In the genomic region with DNA sequence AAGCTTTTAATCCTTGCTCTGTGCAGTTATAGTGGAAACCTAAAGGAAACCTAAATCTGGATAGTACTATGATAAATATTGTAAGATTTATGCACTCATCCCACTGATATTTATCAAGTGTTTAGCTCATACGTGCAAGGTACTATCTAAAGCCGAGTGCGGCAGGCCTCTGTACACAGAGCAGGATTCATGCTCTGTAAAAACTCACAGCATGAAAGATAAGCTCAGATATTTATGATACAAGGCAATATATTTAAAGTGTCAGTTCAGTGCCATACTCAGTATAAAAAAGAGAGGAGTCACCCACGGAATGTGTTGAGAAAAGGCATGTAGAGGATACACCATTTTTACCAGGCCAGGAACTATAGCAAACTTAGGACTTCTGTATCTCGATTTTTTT, we compare ENCODE assay signal across 1 cellular context.
TF ChIP-seq lines count a peak whose summit lies in the region.

No MANE protein-coding gene starts in this region.

TF ChIP-seq in K562, 482 proteins besides CTCF, POLR2A, EP300 and RAD21 (continued from another document):
- TF ChIP-seq, protein P1, sequence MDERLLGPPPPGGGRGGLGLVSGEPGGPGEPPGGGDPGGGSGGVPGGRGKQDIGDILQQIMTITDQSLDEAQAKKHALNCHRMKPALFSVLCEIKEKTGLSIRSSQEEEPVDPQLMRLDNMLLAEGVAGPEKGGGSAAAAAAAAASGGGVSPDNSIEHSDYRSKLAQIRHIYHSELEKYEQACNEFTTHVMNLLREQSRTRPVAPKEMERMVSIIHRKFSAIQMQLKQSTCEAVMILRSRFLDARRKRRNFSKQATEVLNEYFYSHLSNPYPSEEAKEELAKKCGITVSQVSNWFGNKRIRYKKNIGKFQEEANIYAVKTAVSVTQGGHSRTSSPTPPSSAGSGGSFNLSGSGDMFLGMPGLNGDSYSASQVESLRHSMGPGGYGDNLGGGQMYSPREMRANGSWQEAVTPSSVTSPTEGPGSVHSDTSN (CRISPR knock-in tag; IDR thresholded peaks at IDR 0.05; ENCODE audit: low read depth) = no peak
- TF ChIP-seq, protein P1 (tag; conservative IDR thresholded peaks at IDR 0.05; ENCODE audit: low read depth) = peak; percentile 44
- TF ChIP-seq CSDE1 (IDR thresholded peaks at IDR 0.05) (no peak), MCM5 (IDR thresholded peaks at IDR 0.05; ENCODE audit: low read depth) (no peak), SIRT6 (IDR thresholded peaks at IDR 0.05; ENCODE audit: low read depth, low read length) (no peak), GTF2E2 (tag; IDR thresholded peaks at IDR 0.05) (no peak), MEIS2 (IDR thresholded peaks at IDR 0.05; ENCODE audit: partially characterized antibody) (peak; percentile 62), ZFP30 (CRISPR knock-in tag; IDR thresholded peaks at IDR 0.05; ENCODE audit: borderline replicate concordance) (no peak), HDAC8 (tag; IDR thresholded peaks at IDR 0.05) (no peak)
- TF ChIP-seq, protein P2, sequence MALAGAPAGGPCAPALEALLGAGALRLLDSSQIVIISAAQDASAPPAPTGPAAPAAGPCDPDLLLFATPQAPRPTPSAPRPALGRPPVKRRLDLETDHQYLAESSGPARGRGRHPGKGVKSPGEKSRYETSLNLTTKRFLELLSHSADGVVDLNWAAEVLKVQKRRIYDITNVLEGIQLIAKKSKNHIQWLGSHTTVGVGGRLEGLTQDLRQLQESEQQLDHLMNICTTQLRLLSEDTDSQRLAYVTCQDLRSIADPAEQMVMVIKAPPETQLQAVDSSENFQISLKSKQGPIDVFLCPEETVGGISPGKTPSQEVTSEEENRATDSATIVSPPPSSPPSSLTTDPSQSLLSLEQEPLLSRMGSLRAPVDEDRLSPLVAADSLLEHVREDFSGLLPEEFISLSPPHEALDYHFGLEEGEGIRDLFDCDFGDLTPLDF (CRISPR knock-in tag; IDR thresholded peaks at IDR 0.05) = no peak
- TF ChIP-seq, protein P3, sequence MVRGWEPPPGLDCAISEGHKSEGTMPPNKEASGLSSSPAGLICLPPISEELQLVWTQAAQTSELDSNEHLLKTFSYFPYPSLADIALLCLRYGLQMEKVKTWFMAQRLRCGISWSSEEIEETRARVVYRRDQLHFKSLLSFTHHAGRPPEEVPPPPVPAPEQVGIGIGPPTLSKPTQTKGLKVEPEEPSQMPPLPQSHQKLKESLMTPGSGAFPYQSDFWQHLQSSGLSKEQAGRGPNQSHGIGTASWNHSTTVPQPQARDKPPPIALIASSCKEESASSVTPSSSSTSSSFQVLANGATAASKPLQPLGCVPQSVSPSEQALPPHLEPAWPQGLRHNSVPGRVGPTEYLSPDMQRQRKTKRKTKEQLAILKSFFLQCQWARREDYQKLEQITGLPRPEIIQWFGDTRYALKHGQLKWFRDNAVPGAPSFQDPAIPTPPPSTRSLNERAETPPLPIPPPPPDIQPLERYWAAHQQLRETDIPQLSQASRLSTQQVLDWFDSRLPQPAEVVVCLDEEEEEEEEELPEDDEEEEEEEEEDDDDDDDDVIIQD (CRISPR knock-in tag; IDR thresholded peaks at IDR 0.05) = no peak
